Comparison of ENCODE assay signal across 1 cellular context in the genomic region with DNA sequence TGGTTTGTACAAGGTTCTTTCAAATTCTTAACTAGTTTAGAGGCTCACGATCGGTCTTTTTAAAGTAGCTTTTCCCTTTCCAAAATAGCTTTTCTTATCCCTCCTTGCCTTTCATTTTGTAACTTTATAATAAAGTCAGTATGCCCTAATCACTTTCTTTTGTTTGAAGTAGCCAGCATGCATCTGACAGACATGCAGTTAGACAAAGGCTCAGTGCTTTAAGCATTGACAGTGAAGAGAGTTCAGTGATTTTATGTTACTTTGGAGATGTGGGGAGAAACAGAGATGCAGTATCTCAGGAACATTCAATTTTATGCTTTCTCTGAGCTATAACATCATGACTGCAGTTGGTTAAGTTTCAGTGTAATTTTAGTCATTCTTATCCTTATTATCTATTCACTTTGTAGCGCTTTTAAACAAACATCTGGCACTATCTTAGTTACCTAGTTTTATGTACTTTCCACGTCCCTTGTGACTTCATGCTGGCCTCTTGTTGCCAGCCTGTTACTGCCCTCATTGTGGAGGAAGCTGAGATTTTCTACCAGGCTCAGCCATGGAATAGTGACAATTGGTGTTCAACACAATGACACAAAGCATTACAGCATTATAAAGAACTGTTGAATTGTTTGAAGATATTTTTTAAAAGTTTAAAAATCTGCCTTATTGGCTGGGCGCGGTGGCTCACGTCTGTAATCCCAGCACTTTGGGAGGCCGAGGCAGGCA.
TF ChIP-seq lines count a peak whose summit lies in the region.

No MANE protein-coding gene starts in this region.

TF ChIP-seq in GM23338, 12 proteins besides CTCF, POLR2A, EP300 and RAD21 (continued from another document):
- TF ChIP-seq, protein P1, sequence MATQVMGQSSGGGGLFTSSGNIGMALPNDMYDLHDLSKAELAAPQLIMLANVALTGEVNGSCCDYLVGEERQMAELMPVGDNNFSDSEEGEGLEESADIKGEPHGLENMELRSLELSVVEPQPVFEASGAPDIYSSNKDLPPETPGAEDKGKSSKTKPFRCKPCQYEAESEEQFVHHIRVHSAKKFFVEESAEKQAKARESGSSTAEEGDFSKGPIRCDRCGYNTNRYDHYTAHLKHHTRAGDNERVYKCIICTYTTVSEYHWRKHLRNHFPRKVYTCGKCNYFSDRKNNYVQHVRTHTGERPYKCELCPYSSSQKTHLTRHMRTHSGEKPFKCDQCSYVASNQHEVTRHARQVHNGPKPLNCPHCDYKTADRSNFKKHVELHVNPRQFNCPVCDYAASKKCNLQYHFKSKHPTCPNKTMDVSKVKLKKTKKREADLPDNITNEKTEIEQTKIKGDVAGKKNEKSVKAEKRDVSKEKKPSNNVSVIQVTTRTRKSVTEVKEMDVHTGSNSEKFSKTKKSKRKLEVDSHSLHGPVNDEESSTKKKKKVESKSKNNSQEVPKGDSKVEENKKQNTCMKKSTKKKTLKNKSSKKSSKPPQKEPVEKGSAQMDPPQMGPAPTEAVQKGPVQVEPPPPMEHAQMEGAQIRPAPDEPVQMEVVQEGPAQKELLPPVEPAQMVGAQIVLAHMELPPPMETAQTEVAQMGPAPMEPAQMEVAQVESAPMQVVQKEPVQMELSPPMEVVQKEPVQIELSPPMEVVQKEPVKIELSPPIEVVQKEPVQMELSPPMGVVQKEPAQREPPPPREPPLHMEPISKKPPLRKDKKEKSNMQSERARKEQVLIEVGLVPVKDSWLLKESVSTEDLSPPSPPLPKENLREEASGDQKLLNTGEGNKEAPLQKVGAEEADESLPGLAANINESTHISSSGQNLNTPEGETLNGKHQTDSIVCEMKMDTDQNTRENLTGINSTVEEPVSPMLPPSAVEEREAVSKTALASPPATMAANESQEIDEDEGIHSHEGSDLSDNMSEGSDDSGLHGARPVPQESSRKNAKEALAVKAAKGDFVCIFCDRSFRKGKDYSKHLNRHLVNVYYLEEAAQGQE (IDR thresholded peaks at IDR 0.05; ENCODE audit: unreplicated experiment), result no peak
- TF ChIP-seq STAT1 (IDR thresholded peaks at IDR 0.05; ENCODE audit: unreplicated experiment) (no peak), EZH2 (IDR thresholded peaks at IDR 0.05; ENCODE audit: low read depth, unreplicated experiment) (no peak), NANOG (IDR thresholded peaks at IDR 0.05; ENCODE audit: borderline replicate concordance) (no peak), EZH2phosphoT487 (IDR thresholded peaks at IDR 0.05; ENCODE audit: unreplicated experiment) (no peak), ZNF462 (CRISPR knock-in tag; IDR thresholded peaks at IDR 0.05) (no peak), ZNF331 (CRISPR knock-in tag; IDR thresholded peaks at IDR 0.05; ENCODE audit: low read depth) (no peak), ZNF114 (CRISPR knock-in tag; IDR thresholded peaks at IDR 0.05) (no peak)
